Comparison of ENCODE assay signal across 22 cellular contexts in the genomic region with DNA sequence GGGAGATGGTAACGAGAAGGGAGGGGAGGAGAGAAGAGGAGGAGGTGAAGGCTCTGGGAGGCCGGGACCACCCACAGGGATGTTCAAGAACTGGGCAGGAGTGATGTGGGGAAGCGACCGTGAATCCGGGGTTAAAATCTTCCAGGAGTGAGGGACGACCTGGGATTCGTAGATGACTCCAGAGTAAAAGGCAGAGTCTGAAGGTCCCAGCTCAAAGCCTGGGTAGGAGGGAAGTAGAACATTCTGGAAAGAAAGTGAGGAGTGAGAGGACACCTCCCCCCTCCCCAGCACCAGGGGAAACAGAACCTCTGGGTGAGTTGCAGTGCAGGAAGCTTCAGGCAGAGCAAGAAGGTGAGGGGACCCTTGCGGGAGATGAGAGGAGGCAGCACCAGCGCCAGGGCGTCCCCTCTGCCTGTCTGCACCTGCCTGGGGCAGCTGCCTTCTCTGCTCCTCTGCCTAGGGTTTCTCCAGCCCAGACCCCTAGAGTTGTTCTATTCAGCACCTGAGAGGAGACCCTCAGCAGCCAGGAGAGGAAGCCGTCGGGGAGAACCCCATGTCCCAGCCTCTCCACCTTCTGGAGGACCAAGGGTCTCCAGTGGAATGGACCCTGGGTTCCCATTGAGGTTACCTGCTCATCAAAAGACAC. TPM values are rescaled to one million over a fixed set of nuclear protein-coding genes. Genes with fewer than 3 reads are reported as not detected.
DNase-seq lines count a peak whose midpoint lies in the region; ATAC-seq and TF ChIP-seq lines count a peak whose summit lies in the region.
"Had no signal": no experiment of that assay in that cellular context is flagged by ENCODE, and none has a peak within 500 bp of the region (broad histone marks: within the 10 kb centered on the region; RNA-seq: fewer than 3 reads in every experiment).

No MANE protein-coding gene starts in this region.

- no peaks in the 10 kb centered on the region for H3K36me3 Mint-ChIP-seq in activated B cell treated with CpG ODN at 0.5 μM for 24 hours (ENCODE audit: low read depth)
- no peaks in the 10 kb centered on the region for H3K36me3 Mint-ChIP-seq in stimulated activated memory B cell treated with anti-CD40 and anti-IgM and Interleukin-4, amounts not matched to agents 10 μg/mL and 1 μg/mL and 100 μg/mL, for 72 hours
- H3K36me3 Mint-ChIP-seq: activated naive CD4-positive, alpha-beta T cell treated with anti-CD3 and anti-CD28 coated beads, Interleukin-2, amount 50 U/mL, for 72 hours; mesothelial cell of epicardium; stimulated activated effector memory CD8-positive, alpha-beta T cell treated with anti-CD3 and anti-CD28 coated beads, Interleukin-12 subunit alpha, Interleukin-12 subunit beta, amount 100 ng/mL, for 72 hours had no signal

- H3K4me1 Mint-ChIP-seq in activated B cell treated with CpG ODN at 0.5 μM for 24 hours: peaks cover 28% of the 10 kb centered on the region
- peaks cover 30% of the 10 kb centered on the region for H3K4me1 Mint-ChIP-seq in stimulated activated memory B cell treated with anti-CD40 and anti-IgM and Interleukin-4, amounts not matched to agents 10 μg/mL and 1 μg/mL and 100 μg/mL, for 72 hours
- H3K4me1 Mint-ChIP-seq: mesothelial cell of epicardium, nephron had no signal

- ATAC-seq in activated B cell treated with CpG ODN at 0.5 μM for 24 hours (ENCODE audit: low read depth) (no peak), HG03469 (IDR thresholded peaks at IDR 0.05; ENCODE audit: unreplicated experiment) (no peak)
- ATAC-seq in stimulated activated memory B cell treated with anti-CD40 and anti-IgM and Interleukin-4, amounts not matched to agents 10 μg/mL and 1 μg/mL and 100 μg/mL, for 72 hours: no peak
- ATAC-seq: activated naive CD4-positive, alpha-beta T cell treated with anti-CD3 and anti-CD28 coated beads, Interleukin-2, amount 50 U/mL, for 72 hours; left colon; stimulated activated effector memory CD8-positive, alpha-beta T cell treated with anti-CD3 and anti-CD28 coated beads, Interleukin-12 subunit alpha, Interleukin-12 subunit beta, amount 100 ng/mL, for 72 hours had no signal

- no peak for TF ChIP-seq CTCF in activated B cell treated with CpG ODN at 0.5 μM for 24 hours (IDR thresholded peaks at IDR 0.05)

- no peak overlapping the region for H3K4me3 ChIP-seq in H7 (ENCODE audit: insufficient read depth, low read depth, low read length)
- H3K4me3 ChIP-seq: thoracic aorta had no signal

- no peaks in the 10 kb centered on the region for H3K27me3 Mint-ChIP-seq in activated B cell treated with CpG ODN at 0.5 μM for 24 hours
- H3K27me3 Mint-ChIP-seq in stimulated activated memory B cell treated with anti-CD40 and anti-IgM and Interleukin-4, amounts not matched to agents 10 μg/mL and 1 μg/mL and 100 μg/mL, for 72 hours: peaks cover 16% of the 10 kb centered on the region

- CTCF ChIA-PET in activated B cell treated with CpG ODN at 0.5 μM for 24 hours (lab: Charles Lee): no interaction called here

- peak; percentile 48 for DNase-seq in H7
- no peak for DNase-seq in activated B cell treated with CpG ODN at 0.5 μM for 24 hours
- DNase-seq in NCI-H2081 treated with DMSO at 0.1 percent for 48 hours (lab: John Stamatoyannopoulos, UW): no peak
- no peak for DNase-seq in activated naive CD4-positive, alpha-beta T cell (lab: John Stamatoyannopoulos, UW)
- DNase-seq: activated CD4-positive, CD25-positive, alpha-beta regulatory T cell treated with anti-CD3 and anti-CD28 coated beads, Interleukin-2, amount 50 U/mL, for 72 hours; activated T-cell treated with anti-CD3 and anti-CD28 coated beads, Interleukin-2, amount 50 U/mL, for 48 hours; DND-41; NCI-H1105; NCI-H2029; NCI-H226; NCI-H774 had no signal

- no peaks in the 10 kb centered on the region for H3K9me3 Mint-ChIP-seq in activated B cell treated with CpG ODN at 0.5 μM for 24 hours
- H3K9me3 Mint-ChIP-seq in stimulated activated memory B cell treated with anti-CD40 and anti-IgM and Interleukin-4, amounts not matched to agents 10 μg/mL and 1 μg/mL and 100 μg/mL, for 72 hours: no peaks in the 10 kb centered on the region
- H3K9me3 Mint-ChIP-seq: activated naive CD4-positive, alpha-beta T cell treated with anti-CD3 and anti-CD28 coated beads, Interleukin-2, amount 50 U/mL, for 72 hours; mesothelial cell of epicardium; nephron; stimulated activated effector memory CD8-positive, alpha-beta T cell treated with anti-CD3 and anti-CD28 coated beads, Interleukin-12 subunit alpha, Interleukin-12 subunit beta, amount 100 ng/mL, for 72 hours had no signal

- POLR2A ChIA-PET in activated B cell treated with CpG ODN at 0.5 μM for 24 hours (lab: Charles Lee): no interaction called here

- H3K27me3 ChIP-seq in H7 (ENCODE audit: control insufficient read depth, insufficient read depth, low read length) (no peaks in the 10 kb centered on the region), layer of hippocampus (ENCODE audit: control insufficient read depth, insufficient read depth, low read length) (no peaks in the 10 kb centered on the region)

- H3K27ac Mint-ChIP-seq in activated B cell treated with CpG ODN at 0.5 μM for 24 hours: no peak overlapping the region
- H3K27ac Mint-ChIP-seq in stimulated activated memory B cell treated with anti-CD40 and anti-IgM and Interleukin-4, amounts not matched to agents 10 μg/mL and 1 μg/mL and 100 μg/mL, for 72 hours: peak overlapping the region; percentile 90
- H3K27ac Mint-ChIP-seq: activated naive CD4-positive, alpha-beta T cell treated with anti-CD3 and anti-CD28 coated beads, Interleukin-2, amount 50 U/mL, for 72 hours; mesothelial cell of epicardium; nephron had no signal

- H3K27ac ChIP-seq in layer of hippocampus (ENCODE audit: low read depth, low read length): peak overlapping the region; percentile 77
- H3K27ac ChIP-seq: thoracic aorta had no signal

- intact Hi-C loops in activated B cell treated with CpG ODN at 0.5 μM for 24 hours (cut with micrococcal nuclease): no loop called here

- no peaks in the 10 kb centered on the region for H3K36me3 ChIP-seq in H7 (replicated peaks; ENCODE audit: control insufficient read depth, insufficient read depth, low read length)
- H3K36me3 ChIP-seq: thoracic aorta had no signal

- peak overlapping the region; percentile 50 for H3K4me3 Mint-ChIP-seq in activated B cell treated with CpG ODN at 0.5 μM for 24 hours
- H3K4me3 Mint-ChIP-seq in stimulated activated memory B cell treated with anti-CD40 and anti-IgM and Interleukin-4, amounts not matched to agents 10 μg/mL and 1 μg/mL and 100 μg/mL, for 72 hours: peak overlapping the region; percentile 82
- H3K4me3 Mint-ChIP-seq: mesothelial cell of epicardium; nephron; stimulated activated effector memory CD8-positive, alpha-beta T cell treated with anti-CD3 and anti-CD28 coated beads, Interleukin-12 subunit alpha, Interleukin-12 subunit beta, amount 100 ng/mL, for 72 hours had no signal

RNA-seq across cellular contexts. Expression of gene LINC01488, which starts 49.7 kb away (rescaled TPM):
- not detected in 2 replicates for total RNA-seq in H7 (2014; rRNA removed; shearing (Covaris generic))
- total RNA-seq in activated B cell treated with CpG ODN at 0.5 μM for 24 hours: not detected in 2 replicates
- total RNA-seq: activated CD8-positive, alpha-beta memory T cell treated with anti-CD3 and anti-CD28 coated beads for 36 hours; activated naive CD4-positive, alpha-beta T cell treated with anti-CD3 and anti-CD28 coated beads, Interleukin-2, amount 50 U/mL, for 72 hours; fibroblast of lung; left colon; mesothelial cell of epicardium; thoracic aorta had no signal
